Comparison of ENCODE assay signal across 22 cellular contexts in the genomic region with DNA sequence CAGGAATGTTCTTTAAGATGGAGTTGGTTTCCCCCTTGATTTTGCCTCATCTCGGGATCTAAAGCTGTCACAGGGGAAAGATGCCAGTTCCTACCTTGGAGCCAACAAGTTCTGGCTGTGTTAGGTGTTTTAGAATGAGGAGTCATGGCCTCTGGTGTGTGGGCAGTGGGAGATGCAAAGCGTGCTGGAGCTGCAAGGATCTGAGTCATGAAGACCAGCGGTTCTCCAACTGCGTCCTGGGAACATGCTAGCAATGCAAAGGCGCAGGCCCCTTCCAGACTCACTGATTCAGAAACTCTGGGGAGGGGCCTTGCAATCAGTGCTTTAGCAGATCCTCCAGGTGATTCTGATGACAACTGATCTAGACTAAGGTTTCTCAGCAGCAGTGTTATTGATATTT.
"Had no signal": no experiment of that assay in that cellular context is flagged by ENCODE, and none has a peak within 500 bp of the region (broad histone marks: within the 10 kb centered on the region; RNA-seq: fewer than 3 reads in every experiment).

No MANE protein-coding gene starts in this region.

- H3K27ac Mint-ChIP-seq: dendritic cell treated with granulocyte-macrophage colony-stimulating factor and Interleukin-4, amounts not matched to agents 40 ng/mL and 50 ng/mL, for 4 days; effector memory CD8-positive, alpha-beta T cell; mesothelial cell of epicardium; naive B cell had no signal

- H3K27me3 ChIP-seq: colonic mucosa, esophagus muscularis mucosa, gastrocnemius medialis had no signal

- H3K27ac ChIP-seq: colonic mucosa, esophagus muscularis mucosa, gastrocnemius medialis, heart right ventricle, lower lobe of right lung had no signal

- DNase-seq: colonic mucosa; cortex of kidney; effector CD8-positive, alpha-beta T cell; effector memory CD8-positive, alpha-beta T cell; foreskin fibroblast; foreskin melanocyte; gastrocnemius medialis; glutamatergic neuron; head of caudate nucleus; heart right ventricle; kidney; kidney glomerular epithelial cell; left colon; left ventricle myocardium superior; lower lobe of right lung; mesenchymal stem cell; mucosa of descending colon; naive B cell had no signal

- ATAC-seq: effector memory CD8-positive, alpha-beta T cell; gastrocnemius medialis; heart right ventricle; left colon; left lobe of liver; left ventricle myocardium superior; lower lobe of right lung; mucosa of descending colon had no signal

- H3K9me3 Mint-ChIP-seq: dendritic cell treated with granulocyte-macrophage colony-stimulating factor and Interleukin-4, amounts not matched to agents 40 ng/mL and 50 ng/mL, for 4 days; effector memory CD8-positive, alpha-beta T cell; mesothelial cell of epicardium; naive B cell had no signal

- H3K4me1 ChIP-seq: colonic mucosa, esophagus muscularis mucosa, gastrocnemius medialis, heart right ventricle, lower lobe of right lung had no signal

- H3K4me1 Mint-ChIP-seq: mesothelial cell of epicardium, naive B cell had no signal

- H3K36me3 Mint-ChIP-seq: mesothelial cell of epicardium, naive B cell had no signal

- H3K36me3 ChIP-seq: colonic mucosa, esophagus muscularis mucosa, gastrocnemius medialis, heart right ventricle, lower lobe of right lung had no signal

- H3K9me3 ChIP-seq: colonic mucosa, esophagus muscularis mucosa, gastrocnemius medialis, heart right ventricle, lower lobe of right lung, mucosa of descending colon had no signal

- H3K4me3 Mint-ChIP-seq: dendritic cell treated with granulocyte-macrophage colony-stimulating factor and Interleukin-4, amounts not matched to agents 40 ng/mL and 50 ng/mL, for 4 days; effector memory CD8-positive, alpha-beta T cell; mesothelial cell of epicardium; naive B cell had no signal

- H3K4me3 ChIP-seq: colonic mucosa, esophagus muscularis mucosa, gastrocnemius medialis, heart right ventricle, lower lobe of right lung, mucosa of descending colon had no signal
